In the genomic region with DNA sequence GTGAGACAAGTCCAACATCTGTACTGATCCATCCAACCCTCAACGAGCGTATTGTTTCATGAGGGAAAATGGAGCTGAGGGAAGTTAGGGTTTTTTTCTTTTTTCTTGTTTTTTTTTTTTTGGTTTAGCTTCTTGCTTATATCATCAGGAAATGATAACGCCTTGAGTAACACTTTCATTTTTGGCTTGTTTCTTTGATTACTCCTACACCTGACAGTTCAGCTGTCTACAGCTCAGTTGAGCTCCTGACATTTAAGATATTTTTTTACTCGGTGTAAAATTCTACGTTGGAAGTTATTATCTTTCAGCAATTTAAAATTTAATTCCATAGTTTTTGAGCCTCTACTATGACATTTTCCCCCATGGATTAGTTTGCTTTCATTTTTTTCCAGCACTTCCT, we compare ENCODE assay signal across 24 cellular contexts.
"Had no signal": no experiment of that assay in that cellular context is flagged by ENCODE, and none has a peak within 500 bp of the region (broad histone marks: within the 10 kb centered on the region; RNA-seq: fewer than 3 reads in every experiment).

No MANE protein-coding gene starts in this region.

- FAIRE-seq: HepG2 had no signal

- H3K27ac ChIP-seq: RWPE1 had no signal

- H3K9ac ChIP-seq: SK-N-SH had no signal

- H3K9me3 ChIP-seq: SK-N-SH had no signal

- H3K4me2 ChIP-seq: SK-N-SH had no signal

- DNase-seq: IMR-90, Kasumi-1, KG1, MV-4-11, NCI-H1048, NCI-H1105, NCI-H1417, NCI-H1436 treated with DMSO at 0.1 percent for 48 hours, NCI-H1694, NCI-H187 treated with DMSO at 0.1 percent for 48 hours, NCI-H2029 treated with DMSO at 0.1 percent for 48 hours, NCI-H2171 treated with DMSO at 0.1 percent for 48 hours, NCI-H510A, NCI-H524 treated with DMSO at 0.1 percent for 48 hours, NCI-H69, NCI-H774, SHP77, SK-N-SH, SW 1271, T-cell had no signal

- ATAC-seq: HepG2, Panc1, PC-3, T-cell had no signal
